ENCODE assay signal across 1 cellular context in genomic region chr9:133609311-133610098, GRCh38.
TF ChIP-seq lines count a peak whose summit lies in the region.

Gene FAM163B (minus strand): TSS chr9:133609389. CDS start chr9:133580223, 29,166 bp downstream.

TF ChIP-seq in HepG2, 621 proteins besides CTCF, POLR2A, EP300 and RAD21 (continued from another document and continues in another):
- no peak for TF ChIP-seq RNF219 (CRISPR knock-in tag; IDR thresholded peaks at IDR 0.05)
- TF ChIP-seq JARID2 (CRISPR knock-in tag; IDR thresholded peaks at IDR 0.05; ENCODE audit: insufficient replicate concordance) = no peak
- peak; percentile 57; the same call in 1 of the 2 replicates for TF ChIP-seq ZNF263 (CRISPR knock-in tag; IDR thresholded peaks at IDR 0.05)
- TF ChIP-seq ZSCAN20 (CRISPR knock-in tag; IDR thresholded peaks at IDR 0.05; ENCODE audit: borderline replicate concordance) = peak; percentile 89; the same call in 1 of the 2 replicates
- no peak for TF ChIP-seq JDP2 (CRISPR knock-in tag; IDR thresholded peaks at IDR 0.05; ENCODE audit: borderline replicate concordance)
- no peak for TF ChIP-seq PHF21A (CRISPR knock-in tag; IDR thresholded peaks at IDR 0.05)
- TF ChIP-seq, protein P1, sequence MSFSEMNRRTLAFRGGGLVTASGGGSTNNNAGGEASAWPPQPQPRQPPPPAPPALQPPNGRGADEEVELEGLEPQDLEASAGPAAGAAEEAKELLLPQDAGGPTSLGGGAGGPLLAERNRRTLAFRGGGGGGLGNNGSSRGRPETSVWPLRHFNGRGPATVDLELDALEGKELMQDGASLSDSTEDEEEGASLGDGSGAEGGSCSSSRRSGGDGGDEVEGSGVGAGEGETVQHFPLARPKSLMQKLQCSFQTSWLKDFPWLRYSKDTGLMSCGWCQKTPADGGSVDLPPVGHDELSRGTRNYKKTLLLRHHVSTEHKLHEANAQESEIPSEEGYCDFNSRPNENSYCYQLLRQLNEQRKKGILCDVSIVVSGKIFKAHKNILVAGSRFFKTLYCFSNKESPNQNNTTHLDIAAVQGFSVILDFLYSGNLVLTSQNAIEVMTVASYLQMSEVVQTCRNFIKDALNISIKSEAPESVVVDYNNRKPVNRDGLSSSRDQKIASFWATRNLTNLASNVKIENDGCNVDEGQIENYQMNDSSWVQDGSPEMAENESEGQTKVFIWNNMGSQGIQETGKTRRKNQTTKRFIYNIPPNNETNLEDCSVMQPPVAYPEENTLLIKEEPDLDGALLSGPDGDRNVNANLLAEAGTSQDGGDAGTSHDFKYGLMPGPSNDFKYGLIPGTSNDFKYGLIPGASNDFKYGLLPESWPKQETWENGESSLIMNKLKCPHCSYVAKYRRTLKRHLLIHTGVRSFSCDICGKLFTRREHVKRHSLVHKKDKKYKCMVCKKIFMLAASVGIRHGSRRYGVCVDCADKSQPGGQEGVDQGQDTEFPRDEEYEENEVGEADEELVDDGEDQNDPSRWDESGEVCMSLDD (CRISPR knock-in tag; IDR thresholded peaks at IDR 0.05; ENCODE audit: borderline replicate concordance) = no peak
- no peak for TF ChIP-seq SKI (IDR thresholded peaks at IDR 0.05; ENCODE audit: partially characterized antibody)
- TF ChIP-seq ZNF362 (CRISPR knock-in tag; IDR thresholded peaks at IDR 0.05; ENCODE audit: borderline replicate concordance) = no peak
- peak; percentile 90 for TF ChIP-seq ZMAT3 (CRISPR knock-in tag; conservative IDR thresholded peaks at IDR 0.05)
- TF ChIP-seq TP53 (CRISPR knock-in tag; conservative IDR thresholded peaks at IDR 0.05) = no peak
- no peak for TF ChIP-seq ZFP1 (CRISPR knock-in tag; IDR thresholded peaks at IDR 0.05)
- TF ChIP-seq, protein P2, sequence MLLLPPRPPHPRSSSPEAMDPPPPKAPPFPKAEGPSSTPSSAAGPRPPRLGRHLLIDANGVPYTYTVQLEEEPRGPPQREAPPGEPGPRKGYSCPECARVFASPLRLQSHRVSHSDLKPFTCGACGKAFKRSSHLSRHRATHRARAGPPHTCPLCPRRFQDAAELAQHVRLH (CRISPR knock-in tag; IDR thresholded peaks at IDR 0.05; ENCODE audit: borderline replicate concordance, low read depth) = 0 out of 2 replicates have a peak, but pooled peaks have one; percentile 52
- TF ChIP-seq ZNF232 (CRISPR knock-in tag; IDR thresholded peaks at IDR 0.05; ENCODE audit: borderline replicate concordance) = peak; percentile 71; the same call in 1 of the 2 replicates
- no peak for TF ChIP-seq POLR2AphosphoS5 (IDR thresholded peaks at IDR 0.05; ENCODE audit: low read depth, low read length)
- TF ChIP-seq ZNF567 (CRISPR knock-in tag; IDR thresholded peaks at IDR 0.05; ENCODE audit: borderline replicate concordance) = no peak
- TF ChIP-seq ERF (CRISPR knock-in tag; IDR thresholded peaks at IDR 0.05) = peak; percentile 76; the same call in 1 of the 2 replicates
- TF ChIP-seq ADNP (CRISPR knock-in tag; IDR thresholded peaks at IDR 0.05) = no peak
- no peak for TF ChIP-seq SMAD3 (CRISPR knock-in tag; IDR thresholded peaks at IDR 0.05)
- TF ChIP-seq, protein P3, sequence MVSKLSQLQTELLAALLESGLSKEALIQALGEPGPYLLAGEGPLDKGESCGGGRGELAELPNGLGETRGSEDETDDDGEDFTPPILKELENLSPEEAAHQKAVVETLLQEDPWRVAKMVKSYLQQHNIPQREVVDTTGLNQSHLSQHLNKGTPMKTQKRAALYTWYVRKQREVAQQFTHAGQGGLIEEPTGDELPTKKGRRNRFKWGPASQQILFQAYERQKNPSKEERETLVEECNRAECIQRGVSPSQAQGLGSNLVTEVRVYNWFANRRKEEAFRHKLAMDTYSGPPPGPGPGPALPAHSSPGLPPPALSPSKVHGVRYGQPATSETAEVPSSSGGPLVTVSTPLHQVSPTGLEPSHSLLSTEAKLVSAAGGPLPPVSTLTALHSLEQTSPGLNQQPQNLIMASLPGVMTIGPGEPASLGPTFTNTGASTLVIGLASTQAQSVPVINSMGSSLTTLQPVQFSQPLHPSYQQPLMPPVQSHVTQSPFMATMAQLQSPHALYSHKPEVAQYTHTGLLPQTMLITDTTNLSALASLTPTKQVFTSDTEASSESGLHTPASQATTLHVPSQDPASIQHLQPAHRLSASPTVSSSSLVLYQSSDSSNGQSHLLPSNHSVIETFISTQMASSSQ (IDR thresholded peaks at IDR 0.05; ENCODE audit: low read depth) = no peak
- TF ChIP-seq, protein P3 (CRISPR knock-in tag; IDR thresholded peaks at IDR 0.05; ENCODE audit: borderline replicate concordance) = no peak
- TF ChIP-seq ZNF10 (CRISPR knock-in tag; IDR thresholded peaks at IDR 0.05; ENCODE audit: borderline replicate concordance, low read depth) = no peak
- TF ChIP-seq, protein P4, sequence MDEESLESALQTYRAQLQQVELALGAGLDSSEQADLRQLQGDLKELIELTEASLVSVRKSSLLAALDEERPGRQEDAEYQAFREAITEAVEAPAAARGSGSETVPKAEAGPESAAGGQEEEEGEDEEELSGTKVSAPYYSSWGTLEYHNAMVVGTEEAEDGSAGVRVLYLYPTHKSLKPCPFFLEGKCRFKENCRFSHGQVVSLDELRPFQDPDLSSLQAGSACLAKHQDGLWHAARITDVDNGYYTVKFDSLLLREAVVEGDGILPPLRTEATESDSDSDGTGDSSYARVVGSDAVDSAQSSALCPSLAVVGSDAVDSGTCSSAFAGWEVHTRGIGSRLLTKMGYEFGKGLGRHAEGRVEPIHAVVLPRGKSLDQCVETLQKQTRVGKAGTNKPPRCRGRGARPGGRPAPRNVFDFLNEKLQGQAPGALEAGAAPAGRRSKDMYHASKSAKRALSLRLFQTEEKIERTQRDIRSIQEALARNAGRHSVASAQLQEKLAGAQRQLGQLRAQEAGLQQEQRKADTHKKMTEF (CRISPR knock-in tag; IDR thresholded peaks at IDR 0.05) = no peak
- TF ChIP-seq ZNF138 (CRISPR knock-in tag; IDR thresholded peaks at IDR 0.05; ENCODE audit: low read depth) = no peak
- TF ChIP-seq, protein P5, sequence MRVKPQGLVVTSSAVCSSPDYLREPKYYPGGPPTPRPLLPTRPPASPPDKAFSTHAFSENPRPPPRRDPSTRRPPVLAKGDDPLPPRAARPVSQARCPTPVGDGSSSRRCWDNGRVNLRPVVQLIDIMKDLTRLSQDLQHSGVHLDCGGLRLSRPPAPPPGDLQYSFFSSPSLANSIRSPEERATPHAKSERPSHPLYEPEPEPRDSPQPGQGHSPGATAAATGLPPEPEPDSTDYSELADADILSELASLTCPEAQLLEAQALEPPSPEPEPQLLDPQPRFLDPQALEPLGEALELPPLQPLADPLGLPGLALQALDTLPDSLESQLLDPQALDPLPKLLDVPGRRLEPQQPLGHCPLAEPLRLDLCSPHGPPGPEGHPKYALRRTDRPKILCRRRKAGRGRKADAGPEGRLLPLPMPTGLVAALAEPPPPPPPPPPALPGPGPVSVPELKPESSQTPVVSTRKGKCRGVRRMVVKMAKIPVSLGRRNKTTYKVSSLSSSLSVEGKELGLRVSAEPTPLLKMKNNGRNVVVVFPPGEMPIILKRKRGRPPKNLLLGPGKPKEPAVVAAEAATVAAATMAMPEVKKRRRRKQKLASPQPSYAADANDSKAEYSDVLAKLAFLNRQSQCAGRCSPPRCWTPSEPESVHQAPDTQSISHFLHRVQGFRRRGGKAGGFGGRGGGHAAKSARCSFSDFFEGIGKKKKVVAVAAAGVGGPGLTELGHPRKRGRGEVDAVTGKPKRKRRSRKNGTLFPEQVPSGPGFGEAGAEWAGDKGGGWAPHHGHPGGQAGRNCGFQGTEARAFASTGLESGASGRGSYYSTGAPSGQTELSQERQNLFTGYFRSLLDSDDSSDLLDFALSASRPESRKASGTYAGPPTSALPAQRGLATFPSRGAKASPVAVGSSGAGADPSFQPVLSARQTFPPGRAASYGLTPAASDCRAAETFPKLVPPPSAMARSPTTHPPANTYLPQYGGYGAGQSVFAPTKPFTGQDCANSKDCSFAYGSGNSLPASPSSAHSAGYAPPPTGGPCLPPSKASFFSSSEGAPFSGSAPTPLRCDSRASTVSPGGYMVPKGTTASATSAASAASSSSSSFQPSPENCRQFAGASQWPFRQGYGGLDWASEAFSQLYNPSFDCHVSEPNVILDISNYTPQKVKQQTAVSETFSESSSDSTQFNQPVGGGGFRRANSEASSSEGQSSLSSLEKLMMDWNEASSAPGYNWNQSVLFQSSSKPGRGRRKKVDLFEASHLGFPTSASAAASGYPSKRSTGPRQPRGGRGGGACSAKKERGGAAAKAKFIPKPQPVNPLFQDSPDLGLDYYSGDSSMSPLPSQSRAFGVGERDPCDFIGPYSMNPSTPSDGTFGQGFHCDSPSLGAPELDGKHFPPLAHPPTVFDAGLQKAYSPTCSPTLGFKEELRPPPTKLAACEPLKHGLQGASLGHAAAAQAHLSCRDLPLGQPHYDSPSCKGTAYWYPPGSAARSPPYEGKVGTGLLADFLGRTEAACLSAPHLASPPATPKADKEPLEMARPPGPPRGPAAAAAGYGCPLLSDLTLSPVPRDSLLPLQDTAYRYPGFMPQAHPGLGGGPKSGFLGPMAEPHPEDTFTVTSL (CRISPR knock-in tag; IDR thresholded peaks at IDR 0.05; ENCODE audit: borderline replicate concordance) = no peak
- TF ChIP-seq, protein P6, sequence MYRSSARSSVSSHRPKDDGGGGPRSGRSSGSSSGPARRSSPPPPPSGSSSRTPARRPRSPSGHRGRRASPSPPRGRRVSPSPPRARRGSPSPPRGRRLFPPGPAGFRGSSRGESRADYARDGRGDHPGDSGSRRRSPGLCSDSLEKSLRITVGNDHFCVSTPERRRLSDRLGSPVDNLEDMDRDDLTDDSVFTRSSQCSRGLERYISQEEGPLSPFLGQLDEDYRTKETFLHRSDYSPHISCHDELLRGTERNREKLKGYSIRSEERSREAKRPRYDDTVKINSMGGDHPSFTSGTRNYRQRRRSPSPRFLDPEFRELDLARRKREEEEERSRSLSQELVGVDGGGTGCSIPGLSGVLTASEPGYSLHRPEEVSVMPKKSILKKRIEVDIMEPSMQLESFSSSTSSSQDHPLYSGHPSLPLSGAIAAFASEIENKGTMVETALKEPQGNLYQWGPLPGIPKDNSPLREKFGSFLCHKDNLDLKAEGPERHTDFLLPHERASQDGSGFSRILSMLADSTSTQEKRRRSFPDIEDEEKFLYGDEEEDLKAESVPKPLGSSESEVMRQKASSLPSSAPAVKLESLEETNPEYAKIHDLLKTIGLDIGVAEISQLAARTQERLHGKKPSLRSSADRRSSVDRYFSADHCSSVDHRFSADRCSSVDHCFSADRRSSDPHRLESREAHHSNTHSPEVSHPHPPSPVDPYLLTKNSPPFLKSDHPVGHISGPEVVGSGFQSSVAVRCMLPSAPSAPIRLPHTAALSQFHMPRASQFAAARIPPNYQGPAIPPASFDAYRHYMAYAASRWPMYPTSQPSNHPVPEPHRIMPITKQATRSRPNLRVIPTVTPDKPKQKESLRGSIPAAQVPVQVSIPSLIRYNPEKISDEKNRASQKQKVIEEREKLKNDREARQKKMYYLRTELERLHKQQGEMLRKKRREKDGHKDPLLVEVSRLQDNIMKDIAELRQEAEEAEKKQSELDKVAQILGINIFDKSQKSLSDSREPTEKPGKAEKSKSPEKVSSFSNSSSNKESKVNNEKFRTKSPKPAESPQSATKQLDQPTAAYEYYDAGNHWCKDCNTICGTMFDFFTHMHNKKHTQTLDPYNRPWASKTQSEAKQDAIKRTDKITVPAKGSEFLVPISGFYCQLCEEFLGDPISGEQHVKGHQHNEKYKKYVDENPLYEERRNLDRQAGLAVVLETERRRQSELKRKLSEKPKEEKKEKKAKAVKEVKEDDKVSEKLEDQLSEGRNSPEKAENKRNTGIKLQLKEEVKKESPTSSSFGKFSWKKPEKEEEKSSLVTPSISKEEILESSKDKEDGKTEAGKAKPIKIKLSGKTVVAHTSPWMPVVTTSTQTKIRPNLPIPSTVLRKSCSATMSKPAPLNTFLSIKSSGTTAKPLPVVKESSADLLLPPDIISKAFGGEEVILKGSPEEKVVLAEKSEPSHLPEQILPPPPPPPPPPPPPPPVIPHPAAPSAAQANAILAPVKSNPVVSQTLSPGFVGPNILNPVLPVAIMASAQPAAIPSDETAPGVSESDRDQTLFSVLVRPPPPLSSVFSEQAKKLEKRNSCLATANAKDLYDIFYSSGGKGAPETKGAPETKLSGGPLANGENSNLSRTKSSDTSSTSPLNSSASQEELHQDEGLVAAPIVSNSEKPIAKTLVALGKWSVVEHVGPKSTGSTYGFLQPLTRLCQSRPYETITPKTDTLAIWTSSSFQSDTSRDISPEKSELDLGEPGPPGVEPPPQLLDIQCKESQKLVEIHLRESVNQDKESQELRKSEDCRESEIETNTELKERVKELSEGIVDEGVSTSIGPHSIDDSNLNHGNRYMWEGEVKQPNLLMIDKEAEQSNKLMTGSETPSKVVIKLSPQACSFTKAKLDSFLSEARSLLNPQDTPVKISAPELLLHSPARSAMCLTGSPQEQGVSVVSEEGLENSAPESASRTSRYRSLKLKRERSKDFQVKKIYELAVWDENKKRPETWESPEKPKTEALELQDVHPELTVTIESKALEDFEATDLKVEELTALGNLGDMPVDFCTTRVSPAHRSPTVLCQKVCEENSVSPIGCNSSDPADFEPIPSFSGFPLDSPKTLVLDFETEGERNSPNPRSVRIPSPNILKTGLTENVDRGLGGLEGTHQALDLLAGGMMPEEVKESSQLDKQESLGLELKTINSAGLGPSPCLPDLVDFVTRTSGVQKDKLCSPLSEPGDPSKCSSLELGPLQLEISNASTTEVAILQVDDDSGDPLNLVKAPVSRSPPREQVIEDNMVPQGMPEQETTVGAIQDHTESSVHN (CRISPR knock-in tag; IDR thresholded peaks at IDR 0.05) = no peak
